Comparison of ENCODE assay signal across 15 cellular contexts in the genomic region with DNA sequence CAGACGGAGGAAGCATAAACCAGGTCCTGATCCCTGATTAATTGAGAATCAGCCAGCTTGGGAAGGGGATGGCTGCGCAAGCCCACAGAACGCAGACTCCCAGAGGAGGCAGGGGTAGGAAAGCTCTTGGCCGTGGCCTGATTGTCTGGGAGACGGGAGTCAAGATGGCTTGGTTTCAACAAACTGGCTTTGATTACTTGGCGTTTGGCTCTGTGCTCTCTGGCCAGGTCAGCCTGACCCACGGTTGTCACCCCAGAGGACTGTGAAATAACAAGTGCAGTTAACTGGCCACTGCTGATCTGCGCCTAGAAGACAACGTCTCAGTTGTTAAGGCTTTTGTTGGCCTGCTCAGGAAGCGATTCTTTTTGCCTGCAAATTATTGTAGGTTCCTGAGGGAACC.
DNase-seq lines count a peak whose midpoint lies in the region; ATAC-seq and TF ChIP-seq lines count a peak whose summit lies in the region.
"Had no signal": no experiment of that assay in that cellular context is flagged by ENCODE, and none has a peak within 500 bp of the region (broad histone marks: within the 10 kb centered on the region; RNA-seq: fewer than 3 reads in every experiment).

No MANE protein-coding gene starts in this region.

- peaks cover 2% of the 10 kb centered on the region for H3K9me3 Mint-ChIP-seq in neural progenitor cell
- H3K9me3 Mint-ChIP-seq: CD8-positive, alpha-beta T cell; T-helper 1 cell treated with Interleukin-12 subunit alpha and Interleukin-12 subunit beta and Interleukin-4 antibody, amounts not matched to agents 30 μg/mL and 1 μg/mL, for 36 hours had no signal

- intact Hi-C loops in ascending aorta (cut with DNase I) (loop anchor here (2.0 to 10.0 kb wide), 5 partner anchors 15 to 273 kb away; a partner anchor contains a TSS), tibial artery (cut with DNase I; ENCODE audit: low total_unique reads) (no loop called here)

- H3K9me3 ChIP-seq in ascending aorta = no peaks in the 10 kb centered on the region
- no peaks in the 10 kb centered on the region for H3K9me3 ChIP-seq in gastroesophageal sphincter
- no peaks in the 10 kb centered on the region for H3K9me3 ChIP-seq in neural progenitor cell (ENCODE audit: low read depth)
- H3K9me3 ChIP-seq in tibial artery = no peaks in the 10 kb centered on the region
- H3K9me3 ChIP-seq: body of pancreas had no signal

- H2AFZ ChIP-seq in neural progenitor cell (replicated peaks) = peak overlapping the region; percentile 85

- TF ChIP-seq EP300 in gastroesophageal sphincter (IDR thresholded peaks at IDR 0.05) = no peak

- H3K9ac ChIP-seq in neural progenitor cell = no peak overlapping the region

- H3K4me3 ChIP-seq in ascending aorta (peak overlapping the region; percentile 37 to 39), gastroesophageal sphincter (peak overlapping the region in 1 of 2 donors; percentile 22), neural progenitor cell (no peak overlapping the region), tibial artery (peak overlapping the region in 1 of 2 donors; percentile 7)
- H3K4me3 ChIP-seq: body of pancreas had no signal

- H3K27me3 ChIP-seq in ascending aorta = no peaks in the 10 kb centered on the region
- no peaks in the 10 kb centered on the region for H3K27me3 ChIP-seq in gastroesophageal sphincter
- H3K27me3 ChIP-seq in neural progenitor cell = no peaks in the 10 kb centered on the region
- no peaks in the 10 kb centered on the region for H3K27me3 ChIP-seq in tibial artery
- H3K27me3 ChIP-seq: body of pancreas had no signal

- no peak overlapping the region for H3K4me3 Mint-ChIP-seq in neural progenitor cell
- H3K4me3 Mint-ChIP-seq: CD8-positive, alpha-beta T cell; T-helper 1 cell treated with Interleukin-12 subunit alpha and Interleukin-12 subunit beta and Interleukin-4 antibody, amounts not matched to agents 30 μg/mL and 1 μg/mL, for 36 hours had no signal

- H3K27ac ChIP-seq in ascending aorta (peak overlapping the region; percentile 87 to 91), gastroesophageal sphincter (peak overlapping the region; percentile 78 to 91 (median 86)), neural progenitor cell (no peak overlapping the region), tibial artery (peak overlapping the region; percentile 71 to 85)
- H3K27ac ChIP-seq: body of pancreas had no signal

- ATAC-seq in gastroesophageal sphincter = peak; percentile 49
- no peak for ATAC-seq in HG02759 (IDR thresholded peaks at IDR 0.05; ENCODE audit: unreplicated experiment)
- no peak for ATAC-seq in GM18868 (IDR thresholded peaks at IDR 0.05; ENCODE audit: unreplicated experiment)
- no peak for ATAC-seq in GM18519 (IDR thresholded peaks at IDR 0.05; ENCODE audit: low FRiP score, unreplicated experiment)
- ATAC-seq: CD8-positive, alpha-beta T cell had no signal

- TF ChIP-seq CTCF in ascending aorta (IDR thresholded peaks at IDR 0.05) (no peak), gastroesophageal sphincter (IDR thresholded peaks at IDR 0.05) (no peak), neural progenitor cell (IDR thresholded peaks at IDR 0.05) (no peak), tibial artery (IDR thresholded peaks at IDR 0.05) (no peak)

- H3K36me3 Mint-ChIP-seq in neural progenitor cell = no peaks in the 10 kb centered on the region
- H3K36me3 Mint-ChIP-seq: CD8-positive, alpha-beta T cell had no signal

- H3K36me3 ChIP-seq in ascending aorta = no peaks in the 10 kb centered on the region
- H3K36me3 ChIP-seq in gastroesophageal sphincter = no peaks in the 10 kb centered on the region
- H3K36me3 ChIP-seq in neural progenitor cell = no peaks in the 10 kb centered on the region
- no peaks in the 10 kb centered on the region for H3K36me3 ChIP-seq in tibial artery

- no peak overlapping the region for H3K4me2 ChIP-seq in neural progenitor cell

- H3K79me2 ChIP-seq in neural progenitor cell (ENCODE audit: low read depth) = no peaks in the 10 kb centered on the region

- peaks cover 20 to 41% of the 10 kb centered on the region in 2 donors for H3K4me1 ChIP-seq in ascending aorta
- peaks cover 0 to 59% (median 31%) of the 10 kb centered on the region in 3 donors for H3K4me1 ChIP-seq in gastroesophageal sphincter
- H3K4me1 ChIP-seq in neural progenitor cell = peaks cover 5% of the 10 kb centered on the region
- peaks cover 0 to 61% (median 52%) of the 10 kb centered on the region in 4 donors for H3K4me1 ChIP-seq in tibial artery
- H3K4me1 ChIP-seq: body of pancreas had no signal

- no peak for TF ChIP-seq POLR2A in gastroesophageal sphincter (IDR thresholded peaks at IDR 0.05)

- DNase-seq in ascending aorta (ENCODE audit: low spot score in 2 of 2) (peak in 1 of 2 donors; percentile 73), neural progenitor cell (ENCODE audit: low spot score) (no peak), tibial artery (peak; percentile 53 to 75), OCI-M1 (lab: John Stamatoyannopoulos, UW) (no peak)
- DNase-seq: activated CD4-positive, alpha-beta T cell treated with anti-CD3 and anti-CD28 coated beads for 4 hours; body of pancreas; CD8-positive, alpha-beta T cell; NCI-H1105 treated with DMSO at 0.1 percent for 48 hours; NCI-H510A; stimulated activated naive CD8-positive, alpha-beta T cell treated with anti-CD3 and anti-CD28 coated beads, Interleukin-15, Interleukin-2, amounts not matched to agents 100 U/mL and 50 U/mL, for 24 hours had no signal

- H3K27me3 Mint-ChIP-seq in neural progenitor cell (ENCODE audit: insufficient read depth, low read depth) = peaks cover 8% of the 10 kb centered on the region

- no peaks in the 10 kb centered on the region for H3F3A ChIP-seq in neural progenitor cell (ENCODE audit: low read depth)

- H3K4me1 Mint-ChIP-seq in neural progenitor cell = peaks cover 19% of the 10 kb centered on the region

- WGBS in gastroesophageal sphincter (ENCODE audit: low coverage in 1 of 2), 2 donors = 27% methylated on average over 5 to 10 of the region's 10 CpGs

- H3K27ac Mint-ChIP-seq in neural progenitor cell = no peak overlapping the region
- H3K27ac Mint-ChIP-seq: CD8-positive, alpha-beta T cell; T-helper 1 cell treated with Interleukin-12 subunit alpha and Interleukin-12 subunit beta and Interleukin-4 antibody, amounts not matched to agents 30 μg/mL and 1 μg/mL, for 36 hours had no signal

- no peaks in the 10 kb centered on the region for H4K20me1 ChIP-seq in neural progenitor cell (ENCODE audit: low read depth)

Comparison
In these comparisons a context has a peak if more than half of its experiments do, and no peak if none do; other contexts are left out.
1. DNase-seq: peak in tibial artery (2 of 2); none in neural progenitor cell (single experiment) and OCI-M1 (single experiment).